In the genomic region with DNA sequence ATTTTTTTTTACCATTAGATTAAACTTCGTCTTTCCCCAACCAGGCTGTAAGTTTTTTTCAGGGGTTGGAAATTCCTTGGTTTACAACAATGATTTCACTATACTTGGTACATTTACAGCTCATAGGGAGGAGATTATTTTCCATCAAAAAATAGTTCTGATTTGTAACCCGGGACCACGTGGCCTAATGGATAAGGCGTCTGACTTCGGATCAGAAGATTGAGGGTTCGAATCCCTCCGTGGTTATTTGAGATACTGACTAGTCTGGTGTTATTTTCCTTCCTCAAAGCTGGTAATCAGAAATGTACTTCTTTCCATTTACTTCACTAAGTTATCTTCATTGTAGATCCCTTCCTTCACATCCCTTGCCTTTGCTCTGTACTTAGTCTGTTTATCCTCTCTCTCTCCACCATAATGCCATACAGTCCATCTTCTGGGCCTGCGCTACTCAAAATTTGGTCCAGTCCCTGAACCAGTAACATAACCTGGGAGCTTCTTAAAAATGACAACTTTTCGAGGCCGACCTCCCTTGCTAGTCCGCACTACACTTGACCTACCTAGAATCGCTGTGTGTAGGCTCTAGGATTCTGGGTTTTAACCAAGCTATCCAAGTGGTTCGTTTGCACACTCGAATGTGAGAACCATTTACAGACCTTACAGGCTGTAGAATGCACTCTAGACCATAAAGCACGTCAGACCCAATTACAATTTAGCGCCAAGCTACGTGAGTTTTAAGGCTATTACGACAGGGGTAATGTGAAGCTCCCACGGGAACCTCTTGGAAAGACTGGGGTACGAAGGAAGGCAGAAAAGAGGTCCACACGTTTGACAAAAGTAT, we compare ENCODE assay signal across 1 cellular context.
TF ChIP-seq lines count a peak whose summit lies in the region.

No MANE protein-coding gene starts in this region.

TF ChIP-seq in K562, 482 proteins besides CTCF, POLR2A, EP300 and RAD21 (continued from another document and continues in another):
- TF ChIP-seq, protein P1, sequence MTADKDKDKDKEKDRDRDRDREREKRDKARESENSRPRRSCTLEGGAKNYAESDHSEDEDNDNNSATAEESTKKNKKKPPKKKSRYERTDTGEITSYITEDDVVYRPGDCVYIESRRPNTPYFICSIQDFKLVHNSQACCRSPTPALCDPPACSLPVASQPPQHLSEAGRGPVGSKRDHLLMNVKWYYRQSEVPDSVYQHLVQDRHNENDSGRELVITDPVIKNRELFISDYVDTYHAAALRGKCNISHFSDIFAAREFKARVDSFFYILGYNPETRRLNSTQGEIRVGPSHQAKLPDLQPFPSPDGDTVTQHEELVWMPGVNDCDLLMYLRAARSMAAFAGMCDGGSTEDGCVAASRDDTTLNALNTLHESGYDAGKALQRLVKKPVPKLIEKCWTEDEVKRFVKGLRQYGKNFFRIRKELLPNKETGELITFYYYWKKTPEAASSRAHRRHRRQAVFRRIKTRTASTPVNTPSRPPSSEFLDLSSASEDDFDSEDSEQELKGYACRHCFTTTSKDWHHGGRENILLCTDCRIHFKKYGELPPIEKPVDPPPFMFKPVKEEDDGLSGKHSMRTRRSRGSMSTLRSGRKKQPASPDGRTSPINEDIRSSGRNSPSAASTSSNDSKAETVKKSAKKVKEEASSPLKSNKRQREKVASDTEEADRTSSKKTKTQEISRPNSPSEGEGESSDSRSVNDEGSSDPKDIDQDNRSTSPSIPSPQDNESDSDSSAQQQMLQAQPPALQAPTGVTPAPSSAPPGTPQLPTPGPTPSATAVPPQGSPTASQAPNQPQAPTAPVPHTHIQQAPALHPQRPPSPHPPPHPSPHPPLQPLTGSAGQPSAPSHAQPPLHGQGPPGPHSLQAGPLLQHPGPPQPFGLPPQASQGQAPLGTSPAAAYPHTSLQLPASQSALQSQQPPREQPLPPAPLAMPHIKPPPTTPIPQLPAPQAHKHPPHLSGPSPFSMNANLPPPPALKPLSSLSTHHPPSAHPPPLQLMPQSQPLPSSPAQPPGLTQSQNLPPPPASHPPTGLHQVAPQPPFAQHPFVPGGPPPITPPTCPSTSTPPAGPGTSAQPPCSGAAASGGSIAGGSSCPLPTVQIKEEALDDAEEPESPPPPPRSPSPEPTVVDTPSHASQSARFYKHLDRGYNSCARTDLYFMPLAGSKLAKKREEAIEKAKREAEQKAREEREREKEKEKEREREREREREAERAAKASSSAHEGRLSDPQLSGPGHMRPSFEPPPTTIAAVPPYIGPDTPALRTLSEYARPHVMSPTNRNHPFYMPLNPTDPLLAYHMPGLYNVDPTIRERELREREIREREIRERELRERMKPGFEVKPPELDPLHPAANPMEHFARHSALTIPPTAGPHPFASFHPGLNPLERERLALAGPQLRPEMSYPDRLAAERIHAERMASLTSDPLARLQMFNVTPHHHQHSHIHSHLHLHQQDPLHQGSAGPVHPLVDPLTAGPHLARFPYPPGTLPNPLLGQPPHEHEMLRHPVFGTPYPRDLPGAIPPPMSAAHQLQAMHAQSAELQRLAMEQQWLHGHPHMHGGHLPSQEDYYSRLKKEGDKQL (CRISPR knock-in tag; IDR thresholded peaks at IDR 0.05; ENCODE audit: borderline replicate concordance), result no peak
- TF ChIP-seq ZNF764 (CRISPR knock-in tag; IDR thresholded peaks at IDR 0.05; ENCODE audit: low read depth) (peak; percentile 56; the same call in 1 of the 2 replicates), ZBTB1 (CRISPR knock-in tag; IDR thresholded peaks at IDR 0.05; ENCODE audit: borderline replicate concordance, low read depth) (no peak), MAFF (IDR thresholded peaks at IDR 0.05; ENCODE audit: low read length) (no peak), KLF13 (tag; IDR thresholded peaks at IDR 0.05; ENCODE audit: borderline replicate concordance, low read depth) (no peak), CBX2 (IDR thresholded peaks at IDR 0.05; ENCODE audit: insufficient read depth, low read length, poor library complexity, severe bottlenecking) (no peak), GABPB2 (CRISPR knock-in tag; conservative IDR thresholded peaks at IDR 0.05) (no peak), MYC (IDR thresholded peaks at IDR 0.05; ENCODE audit: low read depth, low read length) (peak; percentile 89), MYC (CRISPR knock-in tag; IDR thresholded peaks at IDR 0.05; ENCODE audit: borderline replicate concordance, low read depth) (no peak), ZNF253 (CRISPR knock-in tag; conservative IDR thresholded peaks at IDR 0.05) (no peak), TRIM28 (IDR thresholded peaks at IDR 0.05) (no peak), TBP (optimal IDR thresholded peaks at IDR 0.05; ENCODE audit: low read depth, low read length) (peak; percentile 99), HEY1 (CRISPR knock-in tag; IDR thresholded peaks at IDR 0.05; ENCODE audit: borderline replicate concordance) (0 out of 2 replicates have a peak, but pooled peaks have one; percentile 66), BRF1 (IDR thresholded peaks at IDR 0.05; ENCODE audit: borderline replicate concordance, extremely low read depth, insufficient read length) (peak; percentile 14), FUS (optimal IDR thresholded peaks at IDR 0.05; ENCODE audit: low read depth, low read length) (no peak), HDAC1 (IDR thresholded peaks at IDR 0.05) (peak; percentile 72 to 99), JUN (IDR thresholded peaks at IDR 0.05; ENCODE audit: borderline replicate concordance, low read depth, low read length) (no peak), JUN (CRISPR knock-in tag; IDR thresholded peaks at IDR 0.05; ENCODE audit: borderline replicate concordance) (no peak), SNIP1 (IDR thresholded peaks at IDR 0.05; ENCODE audit: low read depth) (no peak), RB1 (IDR thresholded peaks at IDR 0.05; ENCODE audit: low read depth) (peak; percentile 12; the same call in 1 of the 2 replicates), GATAD2B (IDR thresholded peaks at IDR 0.05; ENCODE audit: borderline replicate concordance) (peak; percentile 79; the same call in 1 of the 2 replicates), ZNF165 (CRISPR knock-in tag; IDR thresholded peaks at IDR 0.05; ENCODE audit: borderline replicate concordance) (no peak), BRD4 (IDR thresholded peaks at IDR 0.05) (peak; percentile 85; the same call in 1 of the 2 replicates)
- TF ChIP-seq, protein P2, sequence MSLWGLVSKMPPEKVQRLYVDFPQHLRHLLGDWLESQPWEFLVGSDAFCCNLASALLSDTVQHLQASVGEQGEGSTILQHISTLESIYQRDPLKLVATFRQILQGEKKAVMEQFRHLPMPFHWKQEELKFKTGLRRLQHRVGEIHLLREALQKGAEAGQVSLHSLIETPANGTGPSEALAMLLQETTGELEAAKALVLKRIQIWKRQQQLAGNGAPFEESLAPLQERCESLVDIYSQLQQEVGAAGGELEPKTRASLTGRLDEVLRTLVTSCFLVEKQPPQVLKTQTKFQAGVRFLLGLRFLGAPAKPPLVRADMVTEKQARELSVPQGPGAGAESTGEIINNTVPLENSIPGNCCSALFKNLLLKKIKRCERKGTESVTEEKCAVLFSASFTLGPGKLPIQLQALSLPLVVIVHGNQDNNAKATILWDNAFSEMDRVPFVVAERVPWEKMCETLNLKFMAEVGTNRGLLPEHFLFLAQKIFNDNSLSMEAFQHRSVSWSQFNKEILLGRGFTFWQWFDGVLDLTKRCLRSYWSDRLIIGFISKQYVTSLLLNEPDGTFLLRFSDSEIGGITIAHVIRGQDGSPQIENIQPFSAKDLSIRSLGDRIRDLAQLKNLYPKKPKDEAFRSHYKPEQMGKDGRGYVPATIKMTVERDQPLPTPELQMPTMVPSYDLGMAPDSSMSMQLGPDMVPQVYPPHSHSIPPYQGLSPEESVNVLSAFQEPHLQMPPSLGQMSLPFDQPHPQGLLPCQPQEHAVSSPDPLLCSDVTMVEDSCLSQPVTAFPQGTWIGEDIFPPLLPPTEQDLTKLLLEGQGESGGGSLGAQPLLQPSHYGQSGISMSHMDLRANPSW (CRISPR knock-in tag; IDR thresholded peaks at IDR 0.05), result peak; percentile 63; the same call in 1 of the 2 replicates
- TF ChIP-seq, protein P3, sequence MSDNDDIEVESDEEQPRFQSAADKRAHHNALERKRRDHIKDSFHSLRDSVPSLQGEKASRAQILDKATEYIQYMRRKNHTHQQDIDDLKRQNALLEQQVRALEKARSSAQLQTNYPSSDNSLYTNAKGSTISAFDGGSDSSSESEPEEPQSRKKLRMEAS (CRISPR knock-in tag; IDR thresholded peaks at IDR 0.05), result peak; percentile 50; the same call in 1 of the 2 replicates
- TF ChIP-seq, protein P4, sequence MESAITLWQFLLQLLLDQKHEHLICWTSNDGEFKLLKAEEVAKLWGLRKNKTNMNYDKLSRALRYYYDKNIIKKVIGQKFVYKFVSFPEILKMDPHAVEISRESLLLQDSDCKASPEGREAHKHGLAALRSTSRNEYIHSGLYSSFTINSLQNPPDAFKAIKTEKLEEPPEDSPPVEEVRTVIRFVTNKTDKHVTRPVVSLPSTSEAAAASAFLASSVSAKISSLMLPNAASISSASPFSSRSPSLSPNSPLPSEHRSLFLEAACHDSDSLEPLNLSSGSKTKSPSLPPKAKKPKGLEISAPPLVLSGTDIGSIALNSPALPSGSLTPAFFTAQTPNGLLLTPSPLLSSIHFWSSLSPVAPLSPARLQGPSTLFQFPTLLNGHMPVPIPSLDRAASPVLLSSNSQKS (CRISPR knock-in tag; IDR thresholded peaks at IDR 0.05), result no peak
- TF ChIP-seq, protein P5, sequence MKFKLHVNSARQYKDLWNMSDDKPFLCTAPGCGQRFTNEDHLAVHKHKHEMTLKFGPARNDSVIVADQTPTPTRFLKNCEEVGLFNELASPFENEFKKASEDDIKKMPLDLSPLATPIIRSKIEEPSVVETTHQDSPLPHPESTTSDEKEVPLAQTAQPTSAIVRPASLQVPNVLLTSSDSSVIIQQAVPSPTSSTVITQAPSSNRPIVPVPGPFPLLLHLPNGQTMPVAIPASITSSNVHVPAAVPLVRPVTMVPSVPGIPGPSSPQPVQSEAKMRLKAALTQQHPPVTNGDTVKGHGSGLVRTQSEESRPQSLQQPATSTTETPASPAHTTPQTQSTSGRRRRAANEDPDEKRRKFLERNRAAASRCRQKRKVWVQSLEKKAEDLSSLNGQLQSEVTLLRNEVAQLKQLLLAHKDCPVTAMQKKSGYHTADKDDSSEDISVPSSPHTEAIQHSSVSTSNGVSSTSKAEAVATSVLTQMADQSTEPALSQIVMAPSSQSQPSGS (CRISPR knock-in tag; IDR thresholded peaks at IDR 0.05), result no peak
- TF ChIP-seq, protein P6, sequence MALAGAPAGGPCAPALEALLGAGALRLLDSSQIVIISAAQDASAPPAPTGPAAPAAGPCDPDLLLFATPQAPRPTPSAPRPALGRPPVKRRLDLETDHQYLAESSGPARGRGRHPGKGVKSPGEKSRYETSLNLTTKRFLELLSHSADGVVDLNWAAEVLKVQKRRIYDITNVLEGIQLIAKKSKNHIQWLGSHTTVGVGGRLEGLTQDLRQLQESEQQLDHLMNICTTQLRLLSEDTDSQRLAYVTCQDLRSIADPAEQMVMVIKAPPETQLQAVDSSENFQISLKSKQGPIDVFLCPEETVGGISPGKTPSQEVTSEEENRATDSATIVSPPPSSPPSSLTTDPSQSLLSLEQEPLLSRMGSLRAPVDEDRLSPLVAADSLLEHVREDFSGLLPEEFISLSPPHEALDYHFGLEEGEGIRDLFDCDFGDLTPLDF (CRISPR knock-in tag; IDR thresholded peaks at IDR 0.05), result no peak; the same call in 1 of the 2 replicates
- TF ChIP-seq, protein P7, sequence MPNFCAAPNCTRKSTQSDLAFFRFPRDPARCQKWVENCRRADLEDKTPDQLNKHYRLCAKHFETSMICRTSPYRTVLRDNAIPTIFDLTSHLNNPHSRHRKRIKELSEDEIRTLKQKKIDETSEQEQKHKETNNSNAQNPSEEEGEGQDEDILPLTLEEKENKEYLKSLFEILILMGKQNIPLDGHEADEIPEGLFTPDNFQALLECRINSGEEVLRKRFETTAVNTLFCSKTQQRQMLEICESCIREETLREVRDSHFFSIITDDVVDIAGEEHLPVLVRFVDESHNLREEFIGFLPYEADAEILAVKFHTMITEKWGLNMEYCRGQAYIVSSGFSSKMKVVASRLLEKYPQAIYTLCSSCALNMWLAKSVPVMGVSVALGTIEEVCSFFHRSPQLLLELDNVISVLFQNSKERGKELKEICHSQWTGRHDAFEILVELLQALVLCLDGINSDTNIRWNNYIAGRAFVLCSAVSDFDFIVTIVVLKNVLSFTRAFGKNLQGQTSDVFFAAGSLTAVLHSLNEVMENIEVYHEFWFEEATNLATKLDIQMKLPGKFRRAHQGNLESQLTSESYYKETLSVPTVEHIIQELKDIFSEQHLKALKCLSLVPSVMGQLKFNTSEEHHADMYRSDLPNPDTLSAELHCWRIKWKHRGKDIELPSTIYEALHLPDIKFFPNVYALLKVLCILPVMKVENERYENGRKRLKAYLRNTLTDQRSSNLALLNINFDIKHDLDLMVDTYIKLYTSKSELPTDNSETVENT (CRISPR knock-in tag; IDR thresholded peaks at IDR 0.05), result 0 out of 2 replicates have a peak, but pooled peaks have one; percentile 5
